2 cellular contexts compared by ENCODE assay signal in the genomic region with DNA sequence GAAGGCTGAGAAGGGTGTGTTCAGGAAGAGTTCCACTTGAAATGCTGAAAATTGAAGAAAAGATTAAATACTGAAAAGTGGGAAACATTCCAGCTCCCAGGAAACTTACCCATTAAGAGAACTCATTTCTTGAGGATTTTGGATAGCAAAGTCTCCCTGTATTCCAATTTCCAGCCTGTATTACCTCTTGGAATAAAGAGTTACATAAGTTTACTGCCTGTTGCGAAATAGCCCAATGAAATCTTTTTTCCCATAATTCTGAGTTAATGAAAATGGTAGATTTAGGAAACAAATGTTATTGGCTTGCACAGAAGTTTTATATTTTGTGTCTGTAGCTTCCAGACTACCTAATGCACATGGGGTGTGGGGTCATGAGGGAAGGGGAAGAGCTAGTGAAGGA.
TF ChIP-seq lines count a peak whose summit lies in the region.

No MANE protein-coding gene starts in this region.

TF ChIP-seq in HepG2, 621 proteins besides CTCF, POLR2A, EP300 and RAD21:
- TF ChIP-seq GABPB1 (CRISPR knock-in tag; IDR thresholded peaks at IDR 0.05) (no peak), RXRA (CRISPR knock-in tag; IDR thresholded peaks at IDR 0.05) (no peak), FIP1L1 (IDR thresholded peaks at IDR 0.05; ENCODE audit: borderline replicate concordance, insufficient read depth, low read depth, low read length) (no peak), ELF4 (CRISPR knock-in tag; IDR thresholded peaks at IDR 0.05; ENCODE audit: borderline replicate concordance) (no peak), CEBPB (IDR thresholded peaks at IDR 0.05; ENCODE audit: borderline replicate concordance, low read depth, low read length) (peak; percentile 50), ZNF761 (CRISPR knock-in tag; conservative IDR thresholded peaks at IDR 0.05) (no peak)
- TF ChIP-seq, protein P1, sequence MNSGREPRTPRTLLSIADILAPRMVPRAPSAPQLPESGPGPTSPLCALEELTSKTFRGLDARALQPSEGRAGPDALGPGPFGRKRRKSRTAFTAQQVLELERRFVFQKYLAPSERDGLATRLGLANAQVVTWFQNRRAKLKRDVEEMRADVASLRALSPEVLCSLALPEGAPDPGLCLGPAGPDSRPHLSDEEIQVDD (CRISPR knock-in tag; IDR thresholded peaks at IDR 0.05; ENCODE audit: borderline replicate concordance), result no peak
- TF ChIP-seq, protein P2, sequence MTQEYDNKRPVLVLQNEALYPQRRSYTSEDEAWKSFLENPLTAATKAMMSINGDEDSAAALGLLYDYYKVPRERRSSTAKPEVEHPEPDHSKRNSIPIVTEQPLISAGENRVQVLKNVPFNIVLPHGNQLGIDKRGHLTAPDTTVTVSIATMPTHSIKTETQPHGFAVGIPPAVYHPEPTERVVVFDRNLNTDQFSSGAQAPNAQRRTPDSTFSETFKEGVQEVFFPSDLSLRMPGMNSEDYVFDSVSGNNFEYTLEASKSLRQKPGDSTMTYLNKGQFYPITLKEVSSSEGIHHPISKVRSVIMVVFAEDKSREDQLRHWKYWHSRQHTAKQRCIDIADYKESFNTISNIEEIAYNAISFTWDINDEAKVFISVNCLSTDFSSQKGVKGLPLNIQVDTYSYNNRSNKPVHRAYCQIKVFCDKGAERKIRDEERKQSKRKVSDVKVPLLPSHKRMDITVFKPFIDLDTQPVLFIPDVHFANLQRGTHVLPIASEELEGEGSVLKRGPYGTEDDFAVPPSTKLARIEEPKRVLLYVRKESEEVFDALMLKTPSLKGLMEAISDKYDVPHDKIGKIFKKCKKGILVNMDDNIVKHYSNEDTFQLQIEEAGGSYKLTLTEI (CRISPR knock-in tag; conservative IDR thresholded peaks at IDR 0.05), result no peak

TF ChIP-seq in K562, 482 proteins besides CTCF, POLR2A, EP300 and RAD21:
- TF ChIP-seq CEBPB (tag; IDR thresholded peaks at IDR 0.05) (peak; percentile 56; the same call in 1 of the 2 replicates), MEF2A (IDR thresholded peaks at IDR 0.05; ENCODE audit: control insufficient read depth, low read depth, low read length) (no peak), CEBPG (CRISPR knock-in tag; IDR thresholded peaks at IDR 0.05) (no peak), CEBPG (tag; conservative IDR thresholded peaks at IDR 0.05 in 1 of 2, IDR thresholded peaks at IDR 0.05 in 1 of 2) (peak; percentile 18 to 51; a peak in 1 of 4 replicates), CBX8 (IDR thresholded peaks at IDR 0.05; ENCODE audit: borderline replicate concordance, extremely low read depth, low read depth, low read length, poor library complexity, severe bottlenecking) (no peak)
